1 cellular context compared by ENCODE assay signal in the genomic region with DNA sequence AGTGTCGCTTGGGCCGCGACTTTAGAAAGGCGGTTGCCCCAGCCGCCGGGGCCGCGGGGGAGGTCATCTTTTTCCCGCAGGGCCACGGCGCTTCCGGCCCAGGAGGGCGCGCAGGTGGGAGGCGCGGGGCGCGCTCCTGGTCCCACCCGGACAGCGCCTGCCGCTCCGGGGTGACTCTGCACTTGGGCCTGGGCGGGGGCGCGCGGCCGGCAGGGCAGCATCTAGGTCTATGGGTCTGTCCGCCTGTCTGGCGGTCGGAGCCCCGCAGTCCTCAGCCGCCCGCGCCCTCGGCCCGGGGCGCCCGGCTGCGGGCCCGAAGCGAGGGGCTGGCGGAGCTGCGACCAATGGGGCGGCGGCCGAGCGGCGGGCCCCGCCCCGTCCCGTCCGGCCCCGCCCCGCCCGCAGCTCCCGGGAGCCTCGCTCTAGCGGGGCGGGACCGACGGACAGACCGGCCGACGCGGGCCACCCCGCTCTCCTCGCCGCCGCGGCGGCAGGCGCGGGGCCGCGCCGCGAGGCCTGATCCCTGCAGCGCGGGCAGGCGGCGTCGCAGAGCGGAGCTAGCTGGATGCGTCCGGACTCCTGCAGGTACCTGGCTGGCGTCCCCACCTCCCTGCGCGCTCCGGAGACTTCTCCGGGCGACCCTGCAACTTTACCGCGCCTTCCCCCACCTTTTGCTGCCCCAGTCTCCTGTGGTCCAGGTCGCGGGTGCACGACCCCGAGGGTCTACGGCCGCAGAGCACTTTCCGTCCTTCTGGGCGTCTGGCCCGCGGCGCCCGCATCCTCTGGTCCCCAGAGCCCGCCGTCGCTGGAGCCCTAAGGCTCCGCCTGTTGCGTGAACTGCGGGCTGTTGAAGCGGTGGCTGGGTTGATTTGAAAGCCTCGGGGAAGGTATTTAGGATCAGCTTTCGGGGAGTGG.
TF ChIP-seq lines count a peak whose summit lies in the region.

A gene with protein sequence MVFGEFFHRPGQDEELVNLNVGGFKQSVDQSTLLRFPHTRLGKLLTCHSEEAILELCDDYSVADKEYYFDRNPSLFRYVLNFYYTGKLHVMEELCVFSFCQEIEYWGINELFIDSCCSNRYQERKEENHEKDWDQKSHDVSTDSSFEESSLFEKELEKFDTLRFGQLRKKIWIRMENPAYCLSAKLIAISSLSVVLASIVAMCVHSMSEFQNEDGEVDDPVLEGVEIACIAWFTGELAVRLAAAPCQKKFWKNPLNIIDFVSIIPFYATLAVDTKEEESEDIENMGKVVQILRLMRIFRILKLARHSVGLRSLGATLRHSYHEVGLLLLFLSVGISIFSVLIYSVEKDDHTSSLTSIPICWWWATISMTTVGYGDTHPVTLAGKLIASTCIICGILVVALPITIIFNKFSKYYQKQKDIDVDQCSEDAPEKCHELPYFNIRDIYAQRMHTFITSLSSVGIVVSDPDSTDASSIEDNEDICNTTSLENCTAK (plus strand): TSS at position 446 of the 915 bp plus-strand sequence. CDS start 52,342 bp downstream, outside the sequence.

TF ChIP-seq in HEK293, 187 proteins besides CTCF, POLR2A, EP300 and RAD21 (continued from another document):
- no peak for TF ChIP-seq ZNF768 (tag by site-specific recombination; IDR thresholded peaks at IDR 0.05)
- TF ChIP-seq ZNF416 (tag by site-specific recombination; IDR thresholded peaks at IDR 0.05): no peak
- TF ChIP-seq, protein P1, sequence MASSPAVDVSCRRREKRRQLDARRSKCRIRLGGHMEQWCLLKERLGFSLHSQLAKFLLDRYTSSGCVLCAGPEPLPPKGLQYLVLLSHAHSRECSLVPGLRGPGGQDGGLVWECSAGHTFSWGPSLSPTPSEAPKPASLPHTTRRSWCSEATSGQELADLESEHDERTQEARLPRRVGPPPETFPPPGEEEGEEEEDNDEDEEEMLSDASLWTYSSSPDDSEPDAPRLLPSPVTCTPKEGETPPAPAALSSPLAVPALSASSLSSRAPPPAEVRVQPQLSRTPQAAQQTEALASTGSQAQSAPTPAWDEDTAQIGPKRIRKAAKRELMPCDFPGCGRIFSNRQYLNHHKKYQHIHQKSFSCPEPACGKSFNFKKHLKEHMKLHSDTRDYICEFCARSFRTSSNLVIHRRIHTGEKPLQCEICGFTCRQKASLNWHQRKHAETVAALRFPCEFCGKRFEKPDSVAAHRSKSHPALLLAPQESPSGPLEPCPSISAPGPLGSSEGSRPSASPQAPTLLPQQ (tag by site-specific recombination; IDR thresholded peaks at IDR 0.05): no peak
- TF ChIP-seq, protein P2, sequence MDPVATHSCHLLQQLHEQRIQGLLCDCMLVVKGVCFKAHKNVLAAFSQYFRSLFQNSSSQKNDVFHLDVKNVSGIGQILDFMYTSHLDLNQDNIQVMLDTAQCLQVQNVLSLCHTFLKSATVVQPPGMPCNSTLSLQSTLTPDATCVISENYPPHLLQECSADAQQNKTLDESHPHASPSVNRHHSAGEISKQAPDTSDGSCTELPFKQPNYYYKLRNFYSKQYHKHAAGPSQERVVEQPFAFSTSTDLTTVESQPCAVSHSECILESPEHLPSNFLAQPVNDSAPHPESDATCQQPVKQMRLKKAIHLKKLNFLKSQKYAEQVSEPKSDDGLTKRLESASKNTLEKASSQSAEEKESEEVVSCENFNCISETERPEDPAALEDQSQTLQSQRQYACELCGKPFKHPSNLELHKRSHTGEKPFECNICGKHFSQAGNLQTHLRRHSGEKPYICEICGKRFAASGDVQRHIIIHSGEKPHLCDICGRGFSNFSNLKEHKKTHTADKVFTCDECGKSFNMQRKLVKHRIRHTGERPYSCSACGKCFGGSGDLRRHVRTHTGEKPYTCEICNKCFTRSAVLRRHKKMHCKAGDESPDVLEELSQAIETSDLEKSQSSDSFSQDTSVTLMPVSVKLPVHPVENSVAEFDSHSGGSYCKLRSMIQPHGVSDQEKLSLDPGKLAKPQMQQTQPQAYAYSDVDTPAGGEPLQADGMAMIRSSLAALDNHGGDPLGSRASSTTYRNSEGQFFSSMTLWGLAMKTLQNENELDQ (tag by site-specific recombination; IDR thresholded peaks at IDR 0.05; ENCODE audit: low read depth): no peak
- no peak; the same call in 1 of the 2 replicates for TF ChIP-seq HOXD13 (CRISPR knock-in tag; IDR thresholded peaks at IDR 0.05; ENCODE audit: borderline replicate concordance)
- TF ChIP-seq ZNF114 (tag by site-specific recombination; IDR thresholded peaks at IDR 0.05): no peak
- TF ChIP-seq SP3 (tag by site-specific recombination; IDR thresholded peaks at IDR 0.05): no peak
